ENCODE assay signal across 2 cellular contexts in genomic region chr7:134630890-134631289, GRCh38.
TF ChIP-seq lines count a peak whose summit lies in the region.

No MANE protein-coding gene starts in this region.

TF ChIP-seq in GM12891, 5 proteins besides CTCF, POLR2A, EP300 and RAD21:
- TF ChIP-seq PAX5 (IDR thresholded peaks at IDR 0.05; ENCODE audit: insufficient read depth, low read length, severe bottlenecking) (no peak), SPI1 (IDR thresholded peaks at IDR 0.05; ENCODE audit: low read depth, low read length) (no peak), POU2F2 (IDR thresholded peaks at IDR 0.05; ENCODE audit: low read depth, low read length) (no peak), TAF1 (IDR thresholded peaks at IDR 0.05; ENCODE audit: low read depth, low read length) (no peak), POLR2AphosphoS5 (IDR thresholded peaks at IDR 0.05; ENCODE audit: low read depth, low read length) (no peak)

TF ChIP-seq in endothelial cell of umbilical vein, 7 proteins besides CTCF, POLR2A, EP300 and RAD21:
- TF ChIP-seq FOS (IDR thresholded peaks at IDR 0.05; ENCODE audit: borderline replicate concordance, insufficient read depth, low read length) (peak; percentile 63), JUN (IDR thresholded peaks at IDR 0.05; ENCODE audit: borderline replicate concordance, insufficient read depth, insufficient read length, low read depth) (peak; percentile 82), GATA2 (IDR thresholded peaks at IDR 0.05; ENCODE audit: insufficient read depth, insufficient read length, low read depth, low read length) (no peak)
